ENCODE assay signal across 8 cellular contexts in the genomic region with DNA sequence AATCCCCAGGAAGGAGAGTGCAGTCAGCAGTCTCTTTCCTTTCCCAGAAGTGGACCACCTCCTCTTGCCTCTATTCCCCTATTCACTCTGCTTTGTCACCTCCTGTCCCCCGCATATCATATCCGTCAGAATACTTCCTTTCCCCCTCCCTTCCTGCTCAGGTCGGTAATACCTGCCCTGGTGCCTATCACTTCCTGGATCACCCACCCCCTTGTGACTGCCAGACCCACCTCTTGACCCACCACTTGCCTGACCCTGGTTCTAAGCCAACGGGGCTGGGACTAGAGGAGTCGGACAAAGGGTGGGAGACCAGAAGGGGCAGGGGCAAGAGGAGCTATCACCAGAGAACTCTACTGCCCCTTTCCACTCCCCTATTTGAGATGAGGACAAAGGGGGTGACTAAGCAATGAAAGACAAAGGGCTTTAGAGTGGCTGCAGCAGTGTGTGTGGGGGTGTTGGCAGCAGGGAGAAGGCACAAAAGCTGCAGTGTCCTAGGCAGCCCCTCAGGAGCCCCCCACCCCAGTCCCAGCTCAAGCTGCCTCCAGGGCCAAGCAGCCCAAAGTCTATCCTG. TPM values are rescaled to one million over a fixed set of nuclear protein-coding genes. Genes with fewer than 3 reads are reported as not detected.
A peak's percentile ranks its signal among the peaks of the same experiment; 100 is the strongest.
DNase-seq lines count a peak whose midpoint lies in the region; ATAC-seq and TF ChIP-seq lines count a peak whose summit lies in the region.
"Had no signal": no experiment of that assay in that cellular context is flagged by ENCODE, and none has a peak within 500 bp of the region (broad histone marks: within the 10 kb centered on the region; RNA-seq: fewer than 3 reads in every experiment).

No MANE protein-coding gene starts in this region.

- BruUV-seq in Panc1 (replicated peaks; lab: Mats Ljungman, UMichigan) (no TSS peak), mammary epithelial cell (replicated peaks; lab: Mats Ljungman, UMichigan) (no TSS peak)

- H3K56ac ChIP-seq in mesendoderm (ENCODE audit: low read length): peak overlapping the region; percentile 95

- no peak overlapping the region for H3K23ac ChIP-seq in mesendoderm (ENCODE audit: low read length)

- H2BK15ac ChIP-seq in mesendoderm (replicated peaks; ENCODE audit: low read depth): no peak overlapping the region

- CTCF ChIA-PET in Panc1 (lab: Charles Lee): no interaction called here
- CTCF ChIA-PET in mammary epithelial cell (lab: Charles Lee; ENCODE audit: low non-redundant PET): no interaction called here

- H3K36me3 ChIP-seq in Panc1 (ENCODE audit: control insufficient read depth, insufficient read depth, low read length) (no peaks in the 10 kb centered on the region; the same call in 1 of the 2 replicates), mammary epithelial cell (ENCODE audit: insufficient read depth, low read length) (peaks cover 4% of the 10 kb centered on the region), mesendoderm (ENCODE audit: control insufficient read depth, insufficient read depth, low read length) (no peaks in the 10 kb centered on the region), suprapubic skin (peaks cover 21% of the 10 kb centered on the region)

- H3K27me3 ChIP-seq in Panc1 (ENCODE audit: control insufficient read depth, insufficient read depth, low read length): no peaks in the 10 kb centered on the region
- H3K27me3 ChIP-seq in mammary epithelial cell (ENCODE audit: insufficient read depth, low read length): no peaks in the 10 kb centered on the region
- H3K27me3 ChIP-seq in mesendoderm (ENCODE audit: insufficient read depth, low read length, poor library complexity): no peaks in the 10 kb centered on the region
- H3K27me3 ChIP-seq in suprapubic skin: no peaks in the 10 kb centered on the region

- H3K27ac ChIP-seq in Panc1 (ENCODE audit: low read length) (peak overlapping the region; percentile 96), mammary epithelial cell (ENCODE audit: insufficient read depth, low read depth, low read length) (peak overlapping the region; percentile 74), mesendoderm (ENCODE audit: low read depth, low read length) (no peak overlapping the region), suprapubic skin (peak overlapping the region; percentile 98)

- H3K18ac ChIP-seq in mesendoderm (ENCODE audit: low read length): peak overlapping the region; percentile 6

- H3K79me2 ChIP-seq in mammary epithelial cell (ENCODE audit: insufficient read depth, low read length) (peaks cover 26% of the 10 kb centered on the region), mesendoderm (ENCODE audit: control insufficient read depth, insufficient read depth, low read length) (peaks cover 3% of the 10 kb centered on the region)

- H3K79me1 ChIP-seq in mesendoderm (ENCODE audit: low read length): peaks cover 4% of the 10 kb centered on the region

- H3K4me3 ChIP-seq in Panc1 (ENCODE audit: low read depth in 2 of 2, low read length in 2 of 2) (no peak overlapping the region), mammary epithelial cell (replicated peaks in 1 of 3; ENCODE audit: insufficient read depth in 1 of 3, low read depth in 2 of 3, low read length in 3 of 3) (no peak overlapping the region), mesendoderm (ENCODE audit: low read length) (no peak overlapping the region), suprapubic skin (peak overlapping the region; percentile 64)

- H2AFZ ChIP-seq in mammary epithelial cell (ENCODE audit: low read depth, low read length): peak overlapping the region; percentile 78

- TF ChIP-seq CTCF in Panc1 (IDR thresholded peaks at IDR 0.05): no peak
- no peak for TF ChIP-seq CTCF in mammary epithelial cell (conservative IDR thresholded peaks at IDR 0.05 in 1 of 2, IDR thresholded peaks at IDR 0.05 in 1 of 2; ENCODE audit: extremely low read depth in 1 of 2, insufficient read depth in 1 of 2, low read depth in 1 of 2, low read length in 2 of 2)
- no peak for TF ChIP-seq CTCF in suprapubic skin (IDR thresholded peaks at IDR 0.05)

- H4K20me1 ChIP-seq in mammary epithelial cell (ENCODE audit: insufficient read depth, low read length): no peaks in the 10 kb centered on the region

- POLR2A ChIA-PET in Panc1 (lab: Charles Lee): no interaction called here

- peak overlapping the region; percentile 77 for H2BK5ac ChIP-seq in mesendoderm (ENCODE audit: low read length)

- intact Hi-C loops in Panc1 (cut with micrococcal nuclease; ENCODE audit: unreplicated experiment): no loop called here
- intact Hi-C loops in mammary epithelial cell (cut with micrococcal nuclease): no loop called here

- in situ Hi-C loops in Panc1 (cut with HindIII; ENCODE audit: low pct_unique_long_range_greater_than_20kb, low sequenced_read_pairs): loop anchor here (25.0 kb wide), 1 partner anchor 187 kb away; no protein-coding TSS in a partner anchor
- in situ Hi-C loops in mammary epithelial cell (cut with MboI; ENCODE audit: low sequenced_read_pairs in 2 of 2): no loop called here

- peak overlapping the region; percentile 74 for H3K4ac ChIP-seq in mesendoderm (ENCODE audit: low read depth, low read length)

- H3K4me1 ChIP-seq in Panc1 (ENCODE audit: control insufficient read depth, insufficient read depth, low read length) (peaks cover 38% of the 10 kb centered on the region), mammary epithelial cell (ENCODE audit: insufficient read depth, low read length) (peaks cover 42% of the 10 kb centered on the region), mesendoderm (ENCODE audit: control insufficient read depth, low read depth, low read length) (peaks cover 32% of the 10 kb centered on the region), suprapubic skin (peaks cover 86% of the 10 kb centered on the region)

- H4K5ac ChIP-seq in mesendoderm (ENCODE audit: low read length): no peak overlapping the region

- no peak overlapping the region for H4K8ac ChIP-seq in mesendoderm (ENCODE audit: low read depth, low read length)

- ATAC-seq in Panc1 (no peak), HG03108 (IDR thresholded peaks at IDR 0.05; ENCODE audit: unreplicated experiment) (no peak)

- 27% methylated on average over 4 of the region's 5 CpGs for WGBS in mammary epithelial cell (ENCODE audit: low coverage, missing lambda C conversion rate)
- no CpG with 5 or more reads among the region's 5 CpGs for WGBS in mesendoderm (ENCODE audit: extremely low coverage, insufficient coverage, low lambda C conversion rate)
- WGBS in suprapubic skin: 54% methylated on average over 5 of the region's 5 CpGs

- H2BK120ac ChIP-seq in mesendoderm (ENCODE audit: low read depth, low read length): no peak overlapping the region

- dilution Hi-C loops in mammary epithelial cell (cut with HindIII; ENCODE audit: low sequenced_read_pairs): loop anchor here (10.0 to 25.0 kb wide), 2 partner anchors 56 to 187 kb away; no protein-coding TSS in a partner anchor

- H3K4me2 ChIP-seq in mammary epithelial cell (ENCODE audit: insufficient read depth, low read depth, low read length): no peak overlapping the region
- no peak overlapping the region for H3K4me2 ChIP-seq in mesendoderm (ENCODE audit: low read length)

- H3K9me3 ChIP-seq in Panc1 (ENCODE audit: control insufficient read depth, insufficient read depth, low read depth, low read length) (no peaks in the 10 kb centered on the region), mammary epithelial cell (replicated peaks; ENCODE audit: insufficient read depth, low read length) (no peaks in the 10 kb centered on the region), suprapubic skin (no peaks in the 10 kb centered on the region)

- H3K9ac ChIP-seq in mammary epithelial cell (ENCODE audit: insufficient read depth, low read length) (no peak overlapping the region), mesendoderm (ENCODE audit: low read length) (peak overlapping the region; percentile 21)

- TF ChIP-seq EP300 in suprapubic skin (IDR thresholded peaks at IDR 0.05): no peak

- no peak for TF ChIP-seq POLR2A in suprapubic skin (IDR thresholded peaks at IDR 0.05)

- no peak for DNase-seq in Panc1 (ENCODE audit: low read depth, low spot score)
- DNase-seq in mammary epithelial cell: no peak
- no peak for DNase-seq in mesendoderm
- no peak for DNase-seq in suprapubic skin (ENCODE audit: low spot score in 2 of 2)
- DNase-seq in LoVo (ENCODE audit: low spot score): no peak
- no peak for DNase-seq in NCI-H446 (lab: John Stamatoyannopoulos, UW)
- DNase-seq: NCI-H446 treated with DMSO at 0.1 percent for 48 hours had no signal

- peak overlapping the region; percentile 4 for H2AK5ac ChIP-seq in mesendoderm (ENCODE audit: low read length)

RNA-seq across cellular contexts. Expression of gene ADAMTS4, which starts 1.7 kb away (rescaled TPM):
- 0.26 TPM for total RNA-seq in Panc1 (2021; ENCODE audit: unreplicated experiment)
- polyA plus RNA-seq in Panc1 (2012; ENCODE audit: insufficient read length): 0.11 TPM
- under 1 TPM; 0.16 to 0.17 TPM for total RNA-seq in mammary epithelial cell
- 0.07 TPM for polyA plus RNA-seq in mammary epithelial cell
- 0.16 TPM for polyA minus RNA-seq in mammary epithelial cell
- 1.1 TPM for polyA plus RNA-seq in mesendoderm (2013, experiment 1 of 2)
- polyA plus RNA-seq in mesendoderm (2013, experiment 2 of 2): 1.1 TPM
- 1 to 10 TPM in 3 of 4 donors, under 1 TPM in 1; 0.93 to 9.9 (median 6.3) TPM for total RNA-seq in suprapubic skin

RNA-seq across cellular contexts. Expression of gene NDUFS2, which starts 1.7 kb away (rescaled TPM):
- total RNA-seq in Panc1 (2021; ENCODE audit: unreplicated experiment) (94.9 TPM), mammary epithelial cell (10 to 100 TPM; 69.3 to 82.6 TPM), suprapubic skin (100 to 1,000 TPM in 3 of 4 donors, 10 to 100 TPM in 1; 99.1 to 132 (median 112) TPM)
- polyA plus RNA-seq in Panc1 (2012; ENCODE audit: insufficient read length): 203 TPM
- 112 TPM for polyA plus RNA-seq in mammary epithelial cell
- 117 TPM for polyA minus RNA-seq in mammary epithelial cell
- 35.6 TPM for polyA plus RNA-seq in mesendoderm (2013, experiment 1 of 2)
- polyA plus RNA-seq in mesendoderm (2013, experiment 2 of 2): 35.4 TPM

RNA-seq across cellular contexts. Expression of gene FCER1G, which starts 14.6 kb away (rescaled TPM):
- total RNA-seq in Panc1 (2021; ENCODE audit: unreplicated experiment): 0.77 TPM
- polyA plus RNA-seq in Panc1 (2012; ENCODE audit: insufficient read length): not detected
- 1 to 10 TPM in 1 of 2 donors, under 1 TPM in 1; 0.50 to 1.0 TPM for total RNA-seq in mammary epithelial cell
- polyA plus RNA-seq in mammary epithelial cell: 0.17 TPM
- not detected for polyA minus RNA-seq in mammary epithelial cell
- 0.56 TPM for polyA plus RNA-seq in mesendoderm (2013, experiment 1 of 2)
- polyA plus RNA-seq in mesendoderm (2013, experiment 2 of 2): 0.80 TPM
- 10 to 100 TPM in 1 of 4 donors, 1 to 10 TPM in 2, not detected in 1; 2.3 to 12.6 (median 4.6) TPM for total RNA-seq in suprapubic skin

RNA-seq across cellular contexts. Expression of gene APOA2, which starts 22.9 kb away (rescaled TPM):
- total RNA-seq in Panc1 (2021; ENCODE audit: unreplicated experiment) (1.4 TPM), mammary epithelial cell (not detected), suprapubic skin (10 to 100 TPM in 1 of 4 donors, not detected in 3; 29.6 TPM)
- not detected for polyA plus RNA-seq in Panc1 (2012; ENCODE audit: insufficient read length)
- not detected for polyA plus RNA-seq in mammary epithelial cell
- not detected for polyA minus RNA-seq in mammary epithelial cell
- 0.60 TPM for polyA plus RNA-seq in mesendoderm (2013, experiment 1 of 2)
- polyA plus RNA-seq in mesendoderm (2013, experiment 2 of 2): 0.50 TPM

RNA-seq across cellular contexts. Expression of gene B4GALT3, which starts 23.2 kb away (rescaled TPM):
- 28.6 TPM for total RNA-seq in Panc1 (2021; ENCODE audit: unreplicated experiment)
- 23.1 TPM for polyA plus RNA-seq in Panc1 (2012; ENCODE audit: insufficient read length)
- total RNA-seq in mammary epithelial cell: 10 to 100 TPM; 25.8 to 32.1 TPM
- 33.8 TPM for polyA plus RNA-seq in mammary epithelial cell
- 120 TPM for polyA minus RNA-seq in mammary epithelial cell
- polyA plus RNA-seq in mesendoderm (2013, experiment 1 of 2): 39.5 TPM
- 37.7 TPM for polyA plus RNA-seq in mesendoderm (2013, experiment 2 of 2)
- 10 to 100 TPM; 26.9 to 36.6 (median 30.0) TPM for total RNA-seq in suprapubic skin
